In the genomic region with DNA sequence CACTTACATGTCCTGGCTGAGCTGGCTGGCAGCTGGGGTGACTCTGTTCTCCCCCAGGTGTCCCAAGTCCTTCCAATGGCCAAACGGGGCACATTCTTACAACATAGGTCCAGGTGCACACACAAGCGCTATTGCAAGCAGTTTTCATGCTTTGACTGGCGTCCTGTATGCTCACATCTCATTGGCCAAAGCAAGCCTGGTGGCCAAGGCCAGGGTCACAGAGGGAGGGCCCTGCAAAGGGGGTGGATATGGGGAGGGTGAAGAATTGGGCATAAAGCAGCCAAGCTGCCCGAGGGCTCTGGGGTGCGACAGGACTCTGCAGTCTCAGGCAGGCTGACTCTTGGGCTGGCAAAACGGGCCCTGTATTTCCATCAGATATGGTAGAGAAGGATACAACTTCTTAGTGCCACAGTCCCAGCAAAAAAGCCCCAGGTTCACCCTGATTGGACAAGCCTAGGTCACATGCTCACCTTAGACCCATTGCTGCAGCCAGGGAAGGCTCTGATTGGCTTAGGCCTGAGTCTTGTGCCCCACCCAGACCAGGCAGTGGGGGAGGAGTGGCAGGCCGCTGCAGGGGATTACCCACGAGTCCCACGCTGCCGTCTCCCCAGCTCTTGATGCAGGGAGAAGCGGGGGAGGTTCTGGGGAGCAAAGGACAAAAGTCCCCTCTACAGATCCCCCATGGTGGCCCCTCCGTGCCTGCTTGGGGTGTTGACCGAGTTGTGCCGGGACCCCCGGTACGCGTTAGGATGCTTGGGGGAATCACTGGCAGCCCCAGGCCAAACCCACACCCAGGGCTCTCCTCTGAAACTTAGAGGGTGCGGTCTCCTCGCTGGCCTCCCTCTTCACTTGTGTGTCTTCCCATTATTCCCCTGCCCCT, we compare ENCODE assay signal across 28 cellular contexts.
DNase-seq lines count a peak whose midpoint lies in the region; ATAC-seq, FAIRE-seq and TF ChIP-seq lines count a peak whose summit lies in the region.
"Had no signal": no experiment of that assay in that cellular context is flagged by ENCODE, and none has a peak within 500 bp of the region (broad histone marks: within the 10 kb centered on the region; RNA-seq: fewer than 3 reads in every experiment).

No MANE protein-coding gene starts in this region.

- H3K4me3 ChIP-seq in Karpas-422 (ENCODE audit: low read length) (no peak overlapping the region), GM12878 (no peak overlapping the region), osteoblast (ENCODE audit: insufficient read depth, low read length) (no peak overlapping the region)
- H3K4me3 ChIP-seq: dorsolateral prefrontal cortex, GM23248, stomach, tibial nerve had no signal

- RAD21 ChIA-PET in GM12878 (lab: Charles Lee; ENCODE audit: unreplicated experiment), result no interaction called here

- POLR2A ChIA-PET in GM12878 (lab: Charles Lee), result interaction anchor here (0.6 kb wide), 1 partner anchor 9 kb away, joined by 3 read pairs; no protein-coding TSS in a partner anchor

- intact Hi-C loops in GM12878 (cut with micrococcal nuclease; ENCODE audit: unreplicated experiment), result no loop called here

- H2AFZ ChIP-seq in Karpas-422 (ENCODE audit: low read length) (no peak overlapping the region), GM12878 (ENCODE audit: control insufficient read depth, low read depth, low read length) (no peak overlapping the region), osteoblast (ENCODE audit: low read length) (no peak overlapping the region)
- H2AFZ ChIP-seq: GM23248 had no signal

- no peaks in the 10 kb centered on the region for H3K79me2 ChIP-seq in Karpas-422 (ENCODE audit: low read length)
- H3K79me2 ChIP-seq in GM12878 (ENCODE audit: control insufficient read depth, insufficient read depth, low read length), result no peaks in the 10 kb centered on the region
- no peaks in the 10 kb centered on the region for H3K79me2 ChIP-seq in osteoblast (ENCODE audit: insufficient read depth, low read length)

- no peak overlapping the region for H3K4me2 ChIP-seq in Karpas-422 (ENCODE audit: low read depth, low read length, poor library complexity, severe bottlenecking)
- H3K4me2 ChIP-seq in GM12878 (ENCODE audit: control insufficient read depth, insufficient read depth), result no peak overlapping the region
- no peak overlapping the region for H3K4me2 ChIP-seq in osteoblast (ENCODE audit: insufficient read depth, low read length)

- H3K27ac ChIP-seq in Karpas-422 (ENCODE audit: low read length) (no peak overlapping the region), GM12878 (ENCODE audit: control insufficient read depth, insufficient read depth) (no peak overlapping the region), osteoblast (ENCODE audit: low read depth, low read length) (no peak overlapping the region)
- H3K27ac ChIP-seq: dorsolateral prefrontal cortex, GM23248, stomach, tibial nerve had no signal

- WGBS in GM12878 (ENCODE audit: insufficient coverage, insufficient replicate concordance, low lambda C conversion rate, missing lambda C conversion rate), result 64% methylated on average over 19 of the region's 19 CpGs

- ATAC-seq in GM12878, result peak; percentile 68
- no peak for ATAC-seq in HG03280 (IDR thresholded peaks at IDR 0.05; ENCODE audit: unreplicated experiment)
- ATAC-seq: left colon had no signal

- TF ChIP-seq RAD21 in GM12878 (IDR thresholded peaks at IDR 0.05; ENCODE audit: insufficient read depth, low read depth, low read length), result no peak

- in situ Hi-C loops in GM12878 (cut with MboI), result no loop called here

- no peak for TF ChIP-seq EP300 in GM12878 (IDR thresholded peaks at IDR 0.05; ENCODE audit: borderline replicate concordance in 1 of 2, control insufficient read depth in 1 of 2, low read depth in 2 of 2, low read length in 2 of 2)

- H3K27me3 ChIP-seq in Karpas-422 (ENCODE audit: low read length) (no peaks in the 10 kb centered on the region), GM12878 (replicated peaks in 1 of 2; ENCODE audit: control insufficient read depth in 2 of 2, insufficient read depth in 2 of 2, low read length in 1 of 2) (no peaks in the 10 kb centered on the region), osteoblast (ENCODE audit: insufficient read depth, low read length) (no peaks in the 10 kb centered on the region)
- H3K27me3 ChIP-seq: stomach, tibial nerve had no signal

- FAIRE-seq in GM12878 (lab: Jason Lieb, UNC), result no peak
- FAIRE-seq: endothelial cell of umbilical vein had no signal

- BruUV-seq in GM12878 (replicated peaks; lab: Mats Ljungman, UMichigan), result no TSS peak

- CTCF ChIA-PET in GM12878 (lab: Yijun Ruan, JAX), result no interaction called here

- SMC1A ChIA-PET in GM12878 (lab: Charles Lee; ENCODE audit: uncharacterized antibody, unreplicated experiment), result no interaction called here

- DNase-seq in DMS 273 (lab: John Stamatoyannopoulos, UW; ENCODE audit: unreplicated experiment) (peak; percentile 11), DMS 273 treated with DMSO at 0.1 percent for 48 hours (lab: John Stamatoyannopoulos, UW) (no peak), Karpas-422 (peak; percentile 51), GM12878 (ENCODE audit: low read depth, low spot score) (no peak), osteoblast (ENCODE audit: insufficient read length, low spot score, missing footprints) (peak; percentile 74), NCI-H2196 treated with DMSO at 0.1 percent for 48 hours (lab: John Stamatoyannopoulos, UW; ENCODE audit: unreplicated experiment) (no peak), retina (no peak)
- DNase-seq: 8988T; activated CD4-positive, alpha-beta T cell treated with anti-CD3 and anti-CD28 coated beads, Interleukin-2, amount 50 U/mL, for 4 hours; activated CD4-positive, CD25-positive, alpha-beta regulatory T cell; aorta; caudate nucleus; CD4-positive, alpha-beta memory T cell; DMS79; dorsolateral prefrontal cortex; GM23248; left colon; NCI-H1105; NCI-H2081 treated with DMSO at 0.1 percent for 48 hours; NCI-H774; SHP77; stimulated activated CD8-positive, alpha-beta memory T cell treated with anti-CD3 and anti-CD28 coated beads, Interleukin-4, amount 100 ng/mL, for 48 hours; stomach; SW 1271; T1000 had no signal

- TF ChIP-seq CTCF in GM12878 (IDR thresholded peaks at IDR 0.05 in 2 of 3, conservative IDR thresholded peaks at IDR 0.05 in 1 of 3; ENCODE audit: control insufficient read depth in 2 of 3, extremely low read depth in 1 of 3, insufficient read depth in 1 of 3, low read depth in 3 of 3, low read length in 3 of 3), result no peak
- no peak for TF ChIP-seq CTCF in osteoblast (IDR thresholded peaks at IDR 0.05; ENCODE audit: extremely low read depth, low read depth, low read length)

- H4K20me1 ChIP-seq in Karpas-422 (ENCODE audit: insufficient read depth, low read depth, low read length) (no peaks in the 10 kb centered on the region), GM12878 (ENCODE audit: control insufficient read depth, insufficient read depth) (no peaks in the 10 kb centered on the region), osteoblast (ENCODE audit: insufficient read depth, low read length) (no peaks in the 10 kb centered on the region)

- H3K36me3 ChIP-seq in Karpas-422 (ENCODE audit: insufficient read depth, low read length) (no peaks in the 10 kb centered on the region), GM12878 (ENCODE audit: control insufficient read depth in 2 of 2, insufficient read depth in 2 of 2, low read length in 1 of 2) (no peaks in the 10 kb centered on the region), osteoblast (ENCODE audit: insufficient read depth, low read length) (no peaks in the 10 kb centered on the region)

- H3K4me1 ChIP-seq in Karpas-422 (ENCODE audit: low read length), result no peaks in the 10 kb centered on the region
- no peaks in the 10 kb centered on the region for H3K4me1 ChIP-seq in GM12878 (ENCODE audit: control insufficient read depth, insufficient read depth, low read length)
- H3K4me1 ChIP-seq in osteoblast (ENCODE audit: insufficient read depth, low read length), result no peaks in the 10 kb centered on the region
- H3K4me1 ChIP-seq: stomach, tibial nerve had no signal

- H3K9me2 ChIP-seq in Karpas-422 (replicated peaks; ENCODE audit: insufficient read depth, low read length), result no peaks in the 10 kb centered on the region

- TF ChIP-seq POLR2A in GM12878 (IDR thresholded peaks at IDR 0.05; ENCODE audit: low read depth, low read length), result no peak

- H3K9ac ChIP-seq in Karpas-422 (ENCODE audit: low read length), result no peak overlapping the region
- H3K9ac ChIP-seq in GM12878 (ENCODE audit: control insufficient read depth, insufficient read depth, low read length), result no peak overlapping the region
- H3K9ac ChIP-seq: GM23248 had no signal

- no peaks in the 10 kb centered on the region for H3K9me3 ChIP-seq in Karpas-422 (ENCODE audit: low read length)
- H3K9me3 ChIP-seq in GM12878 (replicated peaks; ENCODE audit: control insufficient read depth, insufficient read depth, low read length), result no peaks in the 10 kb centered on the region
- no peaks in the 10 kb centered on the region for H3K9me3 ChIP-seq in osteoblast (ENCODE audit: low read depth, low read length)
- H3K9me3 ChIP-seq: stomach had no signal

TF ChIP-seq in GM12878, 131 proteins besides CTCF, POLR2A, EP300 and RAD21:
- TF ChIP-seq NR2F1 (conservative IDR thresholded peaks at IDR 0.05) (no peak), ZNF24 (IDR thresholded peaks at IDR 0.05) (no peak), CBX3 (IDR thresholded peaks at IDR 0.05; ENCODE audit: borderline replicate concordance, low read depth) (no peak), USF1 (IDR thresholded peaks at IDR 0.05; ENCODE audit: borderline replicate concordance, extremely low read length, insufficient read depth, low read depth, low read length) (peak; percentile 28), NBN (IDR thresholded peaks at IDR 0.05) (no peak)

Comparison
In these comparisons a context has a peak if more than half of its experiments do, and no peak if none do; other contexts are left out.
1. DNase-seq: peak in DMS 273 (single experiment), Karpas-422 (single experiment) and osteoblast (single experiment); none in DMS 273 treated with DMSO at 0.1 percent for 48 hours (single experiment), GM12878 (single experiment), NCI-H2196 treated with DMSO at 0.1 percent for 48 hours (single experiment) and retina (single experiment).